Comparison of ENCODE assay signal across 24 cellular contexts in genomic region chr9:108682191-108682590, GRCh38.
"Had no signal": no experiment of that assay in that cellular context is flagged by ENCODE, and none has a peak within 500 bp of the region (broad histone marks: within the 10 kb centered on the region; RNA-seq: fewer than 3 reads in every experiment).

No MANE protein-coding gene starts in this region.

- H3K36me3 ChIP-seq: heart right ventricle, left lung, ovary, sigmoid colon, thoracic aorta, uterus had no signal

- H3K27me3 ChIP-seq: body of pancreas, dorsolateral prefrontal cortex, left lung, ovary, sigmoid colon, uterus had no signal

- H3K27ac ChIP-seq: body of pancreas, coronary artery, dorsolateral prefrontal cortex, heart right ventricle, left lung, ovary, sigmoid colon, thoracic aorta, uterus had no signal

- H3K4me1 ChIP-seq: body of pancreas, heart right ventricle, left lung, sigmoid colon, uterus had no signal

- H3K9me3 ChIP-seq: body of pancreas, thoracic aorta, uterus had no signal

- ATAC-seq: activated CD8-positive, alpha-beta T cell treated with anti-CD3 and anti-CD28 coated beads for 36 hours; activated naive CD4-positive, alpha-beta T cell treated with anti-CD3 and anti-CD28 coated beads, Interleukin-2, amount 50 U/mL, for 72 hours; activated T-cell treated with anti-CD3 and anti-CD28 coated beads, Interleukin-2, amount 50 U/mL, for 72 hours; body of pancreas; heart right ventricle; left lung; stimulated activated effector memory CD8-positive, alpha-beta T cell treated with anti-CD3 and anti-CD28 coated beads, Interleukin-12 subunit alpha, Interleukin-12 subunit beta, amount 100 ng/mL, for 72 hours; T-cell had no signal

- DNase-seq: activated B cell treated with CpG ODN at 0.5 μM for 24 hours; activated CD4-positive, alpha-beta T cell treated with anti-CD3 and anti-CD28 coated beads, Interleukin-2, amount 50 U/mL, for 1 hour; activated CD8-positive, alpha-beta T cell treated with anti-CD3 and anti-CD28 coated beads for 36 hours; activated naive CD4-positive, alpha-beta T cell; activated T-cell treated with anti-CD3 and anti-CD28 coated beads, Interleukin-2, amount 50 U/mL, for 72 hours; aorta; body of pancreas; dorsolateral prefrontal cortex; effector memory CD4-positive, alpha-beta T cell; heart right ventricle; kidney glomerular epithelial cell; left lung; ovary; retina; sigmoid colon; small intestine; stimulated activated CD4-positive, alpha-beta T cell treated with anti-CD3 and anti-CD28 coated beads, Interleukin-4, amount 100 ng/mL, for 24 hours; T-cell; uterus had no signal

- FAIRE-seq: small intestine had no signal

- H3K4me3 ChIP-seq: body of pancreas, coronary artery, dorsolateral prefrontal cortex, heart right ventricle, left lung, lung, ovary, sigmoid colon, thoracic aorta, uterus had no signal
